In genomic region chr9:93114984-93115335, GRCh38 we compare ENCODE assay signal across 2 cellular contexts.
TF ChIP-seq lines count a peak whose summit lies in the region.

No MANE protein-coding gene starts in this region.

TF ChIP-seq in WTC11, 78 proteins besides CTCF, POLR2A, EP300 and RAD21 (continued from another document):
- no peak for TF ChIP-seq ZNF138 (CRISPR knock-in tag; conservative IDR thresholded peaks at IDR 0.05)
- TF ChIP-seq NR3C1 (CRISPR knock-in tag; conservative IDR thresholded peaks at IDR 0.05; ENCODE audit: low read depth), result no peak
- TF ChIP-seq KAT7 (CRISPR knock-in tag; IDR thresholded peaks at IDR 0.05; ENCODE audit: borderline replicate concordance), result no peak
TF ChIP-seq in WTC11: peak in this region for 0.

TF ChIP-seq in liver, 16 proteins besides CTCF, POLR2A, EP300 and RAD21:
- TF ChIP-seq, protein P1, sequence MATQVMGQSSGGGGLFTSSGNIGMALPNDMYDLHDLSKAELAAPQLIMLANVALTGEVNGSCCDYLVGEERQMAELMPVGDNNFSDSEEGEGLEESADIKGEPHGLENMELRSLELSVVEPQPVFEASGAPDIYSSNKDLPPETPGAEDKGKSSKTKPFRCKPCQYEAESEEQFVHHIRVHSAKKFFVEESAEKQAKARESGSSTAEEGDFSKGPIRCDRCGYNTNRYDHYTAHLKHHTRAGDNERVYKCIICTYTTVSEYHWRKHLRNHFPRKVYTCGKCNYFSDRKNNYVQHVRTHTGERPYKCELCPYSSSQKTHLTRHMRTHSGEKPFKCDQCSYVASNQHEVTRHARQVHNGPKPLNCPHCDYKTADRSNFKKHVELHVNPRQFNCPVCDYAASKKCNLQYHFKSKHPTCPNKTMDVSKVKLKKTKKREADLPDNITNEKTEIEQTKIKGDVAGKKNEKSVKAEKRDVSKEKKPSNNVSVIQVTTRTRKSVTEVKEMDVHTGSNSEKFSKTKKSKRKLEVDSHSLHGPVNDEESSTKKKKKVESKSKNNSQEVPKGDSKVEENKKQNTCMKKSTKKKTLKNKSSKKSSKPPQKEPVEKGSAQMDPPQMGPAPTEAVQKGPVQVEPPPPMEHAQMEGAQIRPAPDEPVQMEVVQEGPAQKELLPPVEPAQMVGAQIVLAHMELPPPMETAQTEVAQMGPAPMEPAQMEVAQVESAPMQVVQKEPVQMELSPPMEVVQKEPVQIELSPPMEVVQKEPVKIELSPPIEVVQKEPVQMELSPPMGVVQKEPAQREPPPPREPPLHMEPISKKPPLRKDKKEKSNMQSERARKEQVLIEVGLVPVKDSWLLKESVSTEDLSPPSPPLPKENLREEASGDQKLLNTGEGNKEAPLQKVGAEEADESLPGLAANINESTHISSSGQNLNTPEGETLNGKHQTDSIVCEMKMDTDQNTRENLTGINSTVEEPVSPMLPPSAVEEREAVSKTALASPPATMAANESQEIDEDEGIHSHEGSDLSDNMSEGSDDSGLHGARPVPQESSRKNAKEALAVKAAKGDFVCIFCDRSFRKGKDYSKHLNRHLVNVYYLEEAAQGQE (IDR thresholded peaks at IDR 0.05), result no peak
- TF ChIP-seq HNF4A (conservative IDR thresholded peaks at IDR 0.05) (no peak), SP1 (IDR thresholded peaks at IDR 0.05) (no peak), ATF3 (IDR thresholded peaks at IDR 0.05) (no peak), NR2F2 (IDR thresholded peaks at IDR 0.05) (no peak), GABPA (IDR thresholded peaks at IDR 0.05 in 1 of 2, conservative IDR thresholded peaks at IDR 0.05 in 1 of 2) (no peak), RXRA (IDR thresholded peaks at IDR 0.05) (no peak), HNF4G (IDR thresholded peaks at IDR 0.05) (no peak), FOXA2 (IDR thresholded peaks at IDR 0.05) (no peak)
- TF ChIP-seq, protein P2, sequence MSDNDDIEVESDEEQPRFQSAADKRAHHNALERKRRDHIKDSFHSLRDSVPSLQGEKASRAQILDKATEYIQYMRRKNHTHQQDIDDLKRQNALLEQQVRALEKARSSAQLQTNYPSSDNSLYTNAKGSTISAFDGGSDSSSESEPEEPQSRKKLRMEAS (IDR thresholded peaks at IDR 0.05), result no peak
- TF ChIP-seq, protein P3, sequence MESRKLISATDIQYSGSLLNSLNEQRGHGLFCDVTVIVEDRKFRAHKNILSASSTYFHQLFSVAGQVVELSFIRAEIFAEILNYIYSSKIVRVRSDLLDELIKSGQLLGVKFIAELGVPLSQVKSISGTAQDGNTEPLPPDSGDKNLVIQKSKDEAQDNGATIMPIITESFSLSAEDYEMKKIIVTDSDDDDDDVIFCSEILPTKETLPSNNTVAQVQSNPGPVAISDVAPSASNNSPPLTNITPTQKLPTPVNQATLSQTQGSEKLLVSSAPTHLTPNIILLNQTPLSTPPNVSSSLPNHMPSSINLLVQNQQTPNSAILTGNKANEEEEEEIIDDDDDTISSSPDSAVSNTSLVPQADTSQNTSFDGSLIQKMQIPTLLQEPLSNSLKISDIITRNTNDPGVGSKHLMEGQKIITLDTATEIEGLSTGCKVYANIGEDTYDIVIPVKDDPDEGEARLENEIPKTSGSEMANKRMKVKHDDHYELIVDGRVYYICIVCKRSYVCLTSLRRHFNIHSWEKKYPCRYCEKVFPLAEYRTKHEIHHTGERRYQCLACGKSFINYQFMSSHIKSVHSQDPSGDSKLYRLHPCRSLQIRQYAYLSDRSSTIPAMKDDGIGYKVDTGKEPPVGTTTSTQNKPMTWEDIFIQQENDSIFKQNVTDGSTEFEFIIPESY (IDR thresholded peaks at IDR 0.05), result no peak
